ENCODE assay signal across 13 cellular contexts in the genomic region with DNA sequence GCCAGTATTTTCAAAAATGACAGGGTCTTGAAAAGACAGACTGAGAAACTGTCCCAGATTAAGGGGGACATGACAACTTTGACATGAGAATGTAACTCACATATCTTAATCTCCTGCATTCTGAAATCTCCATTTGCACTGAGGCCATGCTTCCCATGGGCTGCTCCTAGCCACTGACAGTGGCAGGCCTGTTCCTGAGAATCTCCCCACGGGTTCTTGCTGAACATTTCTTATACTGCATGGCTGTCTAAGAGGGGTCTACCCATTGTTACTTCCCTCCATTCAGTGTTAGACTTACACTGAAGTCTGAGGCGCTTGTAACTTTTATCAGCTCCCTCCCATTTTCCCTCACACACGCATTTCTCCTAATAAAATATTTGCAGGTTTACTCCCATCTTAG. TPM values are rescaled to one million over a fixed set of nuclear protein-coding genes. Genes with fewer than 3 reads are reported as not detected.
DNase-seq lines count a peak whose midpoint lies in the region; ATAC-seq, FAIRE-seq and TF ChIP-seq lines count a peak whose summit lies in the region.
"Had no signal": no experiment of that assay in that cellular context is flagged by ENCODE, and none has a peak within 500 bp of the region (broad histone marks: within the 10 kb centered on the region; RNA-seq: fewer than 3 reads in every experiment).

No MANE protein-coding gene starts in this region.

- H3K9me1 ChIP-seq in K562 (ENCODE audit: control insufficient read depth, insufficient read depth, low read length), result no peaks in the 10 kb centered on the region

- H3K27me3 Mint-ChIP-seq in activated T-cell treated with anti-CD3 and anti-CD28 coated beads, Interleukin-2, amount 50 U/mL, for 24 hours, result no peaks in the 10 kb centered on the region
- H3K27me3 Mint-ChIP-seq in osteocyte (ENCODE audit: unreplicated experiment), result peaks cover 25% of the 10 kb centered on the region

- H3K36me3 ChIP-seq in MM.1S (replicated peaks; ENCODE audit: insufficient read depth, low read length) (no peaks in the 10 kb centered on the region; the same call in 1 of the 2 replicates), K562 (ENCODE audit: control insufficient read depth, insufficient read depth, low read length) (peaks cover 41% of the 10 kb centered on the region), Peyer's patch (peaks cover 0 to 15% (median 0%) of the 10 kb centered on the region in 3 donors)

- POLR2A ChIA-PET in K562 (lab: Yijun Ruan, JAX), result no interaction called here

- H3K27me3 ChIP-seq in MM.1S (replicated peaks; ENCODE audit: insufficient read depth, low read length) (no peaks in the 10 kb centered on the region), K562 (ENCODE audit: control insufficient read depth in 2 of 2, insufficient read depth in 2 of 2, low read length in 2 of 2) (peaks cover 2 to 4% of the 10 kb centered on the region in 2 experiments; a peak in 1 of 5 replicates), Peyer's patch (no peaks in the 10 kb centered on the region)
- H3K27me3 ChIP-seq: transverse colon had no signal

- DNase-seq in activated T-cell treated with anti-CD3 and anti-CD28 coated beads, Interleukin-2, amount 50 U/mL, for 24 hours, result no peak
- no peak for DNase-seq in activated T-cell treated with anti-CD3 and anti-CD28 coated beads, Interleukin-2, amount 50 U/mL, for 1 hour
- DNase-seq in MM.1S (no peak), K562 (ENCODE audit: extremely low read depth in 1 of 4, low spot score in 3 of 4) (peak in 3 of 4 experiments; percentile 8 to 14 (median 8)), osteocyte (ENCODE audit: extremely low spot score, unreplicated experiment) (no peak), Peyer's patch (no peak), NCI-H345 (lab: John Stamatoyannopoulos, UW) (no peak)
- DNase-seq: kidney glomerular epithelial cell, NCI-H2171, posterior cingulate gyrus, SHP77 treated with DMSO at 0.1 percent for 48 hours, transverse colon had no signal

- H3K27ac Mint-ChIP-seq in activated T-cell treated with anti-CD3 and anti-CD28 coated beads, Interleukin-2, amount 50 U/mL, for 24 hours, result peak overlapping the region; percentile 39
- H3K27ac Mint-ChIP-seq in osteocyte (ENCODE audit: unreplicated experiment), result peak overlapping the region; percentile 10

- peak overlapping the region; percentile 74 for H3K4me2 ChIP-seq in MM.1S (ENCODE audit: low read depth, low read length)
- H3K4me2 ChIP-seq in K562 (ENCODE audit: insufficient read depth, low read length), result peak overlapping the region; percentile 84

- TF ChIP-seq POLR2A in K562 (conservative IDR thresholded peaks at IDR 0.05) (no peak), Peyer's patch (IDR thresholded peaks at IDR 0.05) (no peak)

- no peaks in the 10 kb centered on the region for H3K9me2 ChIP-seq in MM.1S (replicated peaks; ENCODE audit: insufficient read depth, low read length)

- H2AFZ ChIP-seq in MM.1S (ENCODE audit: low read length) (no peak overlapping the region), K562 (ENCODE audit: low read depth, low read length) (no peak overlapping the region)

- intact Hi-C loops in K562 (cut with micrococcal nuclease), result loop anchor here (5.0 kb wide), 1 partner anchor 121 kb away; a partner anchor contains a TSS

- H3K9me3 Mint-ChIP-seq in activated T-cell treated with anti-CD3 and anti-CD28 coated beads, Interleukin-2, amount 50 U/mL, for 24 hours, result no peaks in the 10 kb centered on the region
- no peaks in the 10 kb centered on the region for H3K9me3 Mint-ChIP-seq in osteocyte (ENCODE audit: unreplicated experiment)

- no peak for TF ChIP-seq RAD21 in K562 (CRISPR knock-in tag; conservative IDR thresholded peaks at IDR 0.05 in 1 of 2, IDR thresholded peaks at IDR 0.05 in 1 of 2)

- peaks cover 17% of the 10 kb centered on the region; the same call in 1 of the 2 replicates for H3F3A ChIP-seq in MM.1S (ENCODE audit: insufficient read depth, low read length)

- no TSS peak for BruUV-seq in K562 (replicated peaks; lab: Mats Ljungman, UMichigan)

- H3K36me3 Mint-ChIP-seq in activated T-cell treated with anti-CD3 and anti-CD28 coated beads, Interleukin-2, amount 50 U/mL, for 24 hours (ENCODE audit: low read depth), result peaks cover 57% of the 10 kb centered on the region
- peaks cover 17% of the 10 kb centered on the region for H3K36me3 Mint-ChIP-seq in osteocyte (ENCODE audit: unreplicated experiment)

- H3K79me2 ChIP-seq in MM.1S (ENCODE audit: low read length), result peaks cover 60% of the 10 kb centered on the region
- H3K79me2 ChIP-seq in K562 (ENCODE audit: control insufficient read depth, insufficient read depth, low read length), result peaks cover 46% of the 10 kb centered on the region

- H3K27ac ChIP-seq in MM.1S (ENCODE audit: low read length) (no peak overlapping the region), K562 (ENCODE audit: extremely low read depth, low read depth, low read length) (peak overlapping the region; percentile 17; the same call in 2 of the 3 replicates), Peyer's patch (no peak overlapping the region)

- H3K4me1 Mint-ChIP-seq in activated T-cell treated with anti-CD3 and anti-CD28 coated beads, Interleukin-2, amount 50 U/mL, for 24 hours (ENCODE audit: low read depth), result peaks cover 59% of the 10 kb centered on the region
- H3K4me1 Mint-ChIP-seq in osteocyte (ENCODE audit: unreplicated experiment), result peaks cover 17% of the 10 kb centered on the region

- 11% methylated on average over 3 of the region's 3 CpGs for WGBS in K562 (ENCODE audit: insufficient coverage, low coverage, missing lambda C conversion rate)

- H4K20me1 ChIP-seq in MM.1S (ENCODE audit: insufficient read depth, low read length), result no peaks in the 10 kb centered on the region; the same call in 1 of the 2 replicates
- H4K20me1 ChIP-seq in K562 (replicated peaks; ENCODE audit: control insufficient read depth, insufficient read depth, low read length), result no peaks in the 10 kb centered on the region

- H3K4me3 Mint-ChIP-seq in activated T-cell treated with anti-CD3 and anti-CD28 coated beads, Interleukin-2, amount 50 U/mL, for 24 hours, result peak overlapping the region; percentile 90
- H3K4me3 Mint-ChIP-seq in osteocyte (ENCODE audit: unreplicated experiment), result peak overlapping the region; percentile 38

- H3K9ac ChIP-seq in MM.1S (ENCODE audit: low read length) (peak overlapping the region; percentile 94; the same call in 1 of the 2 replicates), K562 (ENCODE audit: insufficient read depth in 1 of 2, low read depth in 2 of 2, low read length in 2 of 2) (peak overlapping the region; percentile 81 to 97; a peak in 3 of 4 replicates)

- TF ChIP-seq CTCF in MM.1S (IDR thresholded peaks at IDR 0.05; ENCODE audit: low read length) (no peak), K562 (IDR thresholded peaks at IDR 0.05 in 2 of 3, conservative IDR thresholded peaks at IDR 0.05 in 1 of 3; ENCODE audit: insufficient read depth in 2 of 3, low read depth in 1 of 3, low read length in 3 of 3) (no peak), osteocyte (IDR thresholded peaks at IDR 0.05) (no peak), Peyer's patch (IDR thresholded peaks at IDR 0.05) (no peak)

- in situ Hi-C loops in K562 (cut with MboI), result no loop called here

- FAIRE-seq in K562 (lab: Jason Lieb, UNC), result peak; percentile 63

- no peaks in the 10 kb centered on the region for H3K9me3 ChIP-seq in MM.1S (replicated peaks; ENCODE audit: insufficient read depth, low read length)
- H3K9me3 ChIP-seq in K562 (replicated peaks; ENCODE audit: control insufficient read depth, insufficient read depth, low read depth, low read length), result no peaks in the 10 kb centered on the region; the same call in 1 of the 2 replicates
- no peaks in the 10 kb centered on the region for H3K9me3 ChIP-seq in Peyer's patch
- H3K9me3 ChIP-seq: transverse colon had no signal

- peak overlapping the region; percentile 95; the same call in 1 of the 2 replicates for H3K4me3 ChIP-seq in MM.1S (ENCODE audit: low read length)
- H3K4me3 ChIP-seq in K562, result peak overlapping the region; percentile 91; the same call in 1 of the 2 replicates
- no peak overlapping the region for H3K4me3 ChIP-seq in Peyer's patch

- TF ChIP-seq EP300 in K562 (IDR thresholded peaks at IDR 0.05; ENCODE audit: low read length), result no peak

- ATAC-seq in K562 (peak; percentile 17), GM21717 (IDR thresholded peaks at IDR 0.05; ENCODE audit: unreplicated experiment) (no peak)

- CTCF ChIA-PET in K562 (lab: Yijun Ruan, JAX; ENCODE audit: low intra/inter-chr PET ratio), result no interaction called here

- H3K4me1 ChIP-seq in MM.1S (ENCODE audit: low read length) (peaks cover 9% of the 10 kb centered on the region; the same call in 1 of the 2 replicates), K562 (replicated peaks in 1 of 2; ENCODE audit: control insufficient read depth in 2 of 2, insufficient read depth in 2 of 2, low read length in 2 of 2) (peaks cover 0 to 10% of the 10 kb centered on the region in 2 experiments; a peak in 2 of 5 replicates), Peyer's patch (no peaks in the 10 kb centered on the region)

RNA-seq across cellular contexts. Expression of a gene that starts 1.5 kb away (rescaled TPM):
- total RNA-seq in K562 (2011; cell fraction: chromatin; rRNA removed; ENCODE audit: low replicate concordance), result 35.3 and 169 TPM in 2 replicates
- total RNA-seq in K562 (2011; cell fraction: nucleolus; rRNA removed), result 21.8 and 36.7 TPM in 2 replicates
- total RNA-seq in K562 (2011; cell fraction: nucleoplasm; rRNA removed), result 49.1 and 51.9 TPM in 2 replicates
- total RNA-seq in K562 (2014; rRNA removed), result 26.5 and 27.1 TPM in 2 replicates
- 41.8 and 47.5 TPM in 2 replicates for total RNA-seq in K562 (2014; rRNA removed; fragmentation: Illumina TruSeq; extraction: Trizol)
- 41.7 and 46.9 TPM in 2 replicates for total RNA-seq in K562 (2015; rRNA removed; fragmentation: Illumina TruSeq; extraction: Trizol)
- 22.1 and 22.2 TPM in 2 replicates for total RNA-seq in K562 (2021)
- 28.5 and 31.5 TPM in 2 replicates for polyA plus RNA-seq in K562 (2011; rRNA removed)
- 4.1 and 9.0 TPM in 2 replicates for polyA plus RNA-seq in K562 (2011; cell fraction: cytosol; rRNA removed)
- 38.1 and 51.2 TPM in 2 replicates for polyA plus RNA-seq in K562 (2011; cell fraction: nucleus; rRNA removed)
- polyA plus RNA-seq in K562 (2012), result 11.4 and 20.4 TPM in 2 replicates
- 24.9 and 30.0 TPM in 2 replicates for polyA plus RNA-seq in K562 (2014; fragmentation: Illumina TruSeq; extraction: Trizol)
- 10 to 100 TPM in 1 of 2 experiments, 1 to 10 TPM in 1; 6.0 to 10.9 TPM for polyA plus RNA-seq in K562 (2014; fragmentation: Nextera tagmentation; extraction: Ambion mirVana)
- polyA plus RNA-seq in K562 (2014; rRNA removed), result 16.3 and 22.8 TPM in 2 replicates
- polyA minus RNA-seq in K562 (2011; rRNA and poly(A)+ RNA removed), result 92.0 and 110 TPM in 2 replicates
- polyA minus RNA-seq in K562 (2011; cell fraction: cytosol; rRNA and poly(A)+ RNA removed), result 26.5 and 28.6 TPM in 2 replicates
- 90.3 and 177 TPM in 2 replicates for polyA minus RNA-seq in K562 (2011; cell fraction: nucleus; rRNA and poly(A)+ RNA removed)
- 12.5 and 14.7 TPM in 2 replicates for total RNA-seq in osteocyte
- total RNA-seq in Peyer's patch, result 10 to 100 TPM; 14.2 to 50.3 (median 17.8) TPM

Comparison
In these comparisons a context has a peak if more than half of its experiments do, and no peak if none do; other contexts are left out.
1. DNase-seq: peak in K562 (3 of 4); none in activated T-cell treated with anti-CD3 and anti-CD28 coated beads, Interleukin-2, amount 50 U/mL, for 24 hours (single experiment), activated T-cell treated with anti-CD3 and anti-CD28 coated beads, Interleukin-2, amount 50 U/mL, for 1 hour (single experiment), MM.1S (single experiment), osteocyte (single experiment), Peyer's patch (0 of 3) and NCI-H345 (single experiment).
2. H3K4me3 ChIP-seq: peak in MM.1S (single experiment) and K562 (single experiment); none in Peyer's patch (0 of 4).